In the genomic region with DNA sequence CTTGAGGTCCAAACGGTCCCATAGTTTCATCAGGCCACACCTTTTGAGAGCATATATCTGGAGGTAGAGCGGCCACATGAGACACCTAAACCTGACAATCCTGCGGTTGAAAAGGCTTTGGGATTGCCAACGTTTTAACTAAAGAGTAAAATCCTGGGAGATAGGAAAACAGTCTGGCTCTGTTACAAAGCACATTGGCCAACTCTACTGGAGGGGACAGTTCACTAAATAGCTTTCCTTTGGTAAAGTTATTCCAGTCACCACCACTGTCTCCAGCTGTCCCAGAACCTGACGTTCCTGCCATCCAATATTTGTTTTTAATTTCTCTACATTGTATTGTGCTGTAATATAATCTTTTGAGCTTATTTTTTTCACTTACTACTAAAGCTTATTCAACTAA, we compare ENCODE assay signal across 9 cellular contexts.
"Had no signal": no experiment of that assay in that cellular context is flagged by ENCODE, and none has a peak within 500 bp of the region (broad histone marks: within the 10 kb centered on the region; RNA-seq: fewer than 3 reads in every experiment).

No MANE protein-coding gene starts in this region.

- H3K27ac ChIP-seq: GM23248, KMS-11 had no signal

- H2AFZ ChIP-seq: GM23248 had no signal

- ATAC-seq: HCT116 had no signal

- H3K36me3 ChIP-seq: HAP-1 had no signal

- H3K4me1 ChIP-seq: HAP-1 had no signal

- DNase-seq: GM23248, GOT3, H7, HFFc6, KBM-7 had no signal

- H3K4me2 ChIP-seq: KMS-11 had no signal

- H3K9me3 ChIP-seq: HAP-1 had no signal

- H3K4me3 ChIP-seq: GM23248, HAP-1 had no signal

- H3K9ac ChIP-seq: GM23248, KMS-11 had no signal

- FAIRE-seq: HTR-8/SVneo had no signal
